Comparison of ENCODE assay signal across 17 cellular contexts in the genomic region with DNA sequence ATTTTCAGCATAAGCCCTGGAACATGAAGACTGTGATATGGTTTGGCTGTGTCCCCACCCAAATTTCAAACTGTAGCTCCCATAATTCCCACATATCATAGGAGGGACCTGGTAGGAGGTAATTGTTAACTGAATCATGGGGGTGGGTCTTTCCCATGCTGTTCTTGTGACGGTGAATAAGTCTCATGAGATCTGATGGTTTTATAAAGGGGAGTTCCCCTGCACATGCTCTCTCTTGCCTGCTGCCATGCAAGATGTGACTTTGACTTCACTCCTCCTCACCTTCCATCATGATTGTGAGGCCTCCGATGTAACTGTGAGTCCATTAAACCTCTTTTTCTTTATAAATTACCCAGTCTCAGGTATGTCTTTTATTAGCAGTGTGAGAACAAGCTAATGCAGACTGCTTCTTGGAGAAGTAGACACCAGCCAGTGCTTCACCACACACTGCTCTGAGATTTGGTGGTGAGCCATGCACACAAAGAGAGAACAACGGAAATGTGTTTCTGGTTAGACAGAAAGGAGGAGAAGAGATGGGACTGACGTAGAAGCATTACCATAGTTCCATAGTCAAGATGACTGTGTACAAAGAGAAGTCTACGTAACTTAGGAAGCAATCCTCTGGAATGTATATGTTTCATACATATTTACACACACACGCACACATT.
DNase-seq lines count a peak whose midpoint lies in the region; ATAC-seq and TF ChIP-seq lines count a peak whose summit lies in the region.
"Had no signal": no experiment of that assay in that cellular context is flagged by ENCODE, and none has a peak within 500 bp of the region (broad histone marks: within the 10 kb centered on the region; RNA-seq: fewer than 3 reads in every experiment).

No MANE protein-coding gene starts in this region.

- peaks cover 22 to 51% of the 10 kb centered on the region in 2 donors for H3K36me3 Mint-ChIP-seq in activated T-cell treated with anti-CD3 and anti-CD28 coated beads, Interleukin-2, amount 50 U/mL, for 72 hours (ENCODE audit: insufficient read depth in 2 of 2)
- H3K36me3 Mint-ChIP-seq in activated B cell treated with CpG ODN at 0.5 μM for 24 hours (ENCODE audit: low read depth) (peaks cover 68% of the 10 kb centered on the region), glutamatergic neuron (ENCODE audit: unreplicated experiment) (peaks cover 17% of the 10 kb centered on the region), progenitor cell of endocrine pancreas (ENCODE audit: insufficient read depth) (peaks cover 13% of the 10 kb centered on the region)
- peaks cover 65% of the 10 kb centered on the region for H3K36me3 Mint-ChIP-seq in stimulated activated naive CD8-positive, alpha-beta T cell treated with anti-CD3 and anti-CD28 coated beads, Interleukin-15, Interleukin-2, amounts not matched to agents 100 ng/mL and 50 ng/mL, for 24 hours (ENCODE audit: low read depth)

- no peaks in the 10 kb centered on the region for H3K27me3 Mint-ChIP-seq in activated T-cell treated with anti-CD3 and anti-CD28 coated beads, Interleukin-2, amount 50 U/mL, for 72 hours (ENCODE audit: low read depth)
- H3K27me3 Mint-ChIP-seq in activated B cell treated with CpG ODN at 0.5 μM for 24 hours (no peaks in the 10 kb centered on the region), glutamatergic neuron (ENCODE audit: unreplicated experiment) (peaks cover 6% of the 10 kb centered on the region), progenitor cell of endocrine pancreas (no peaks in the 10 kb centered on the region)
- no peaks in the 10 kb centered on the region for H3K27me3 Mint-ChIP-seq in stimulated activated naive CD8-positive, alpha-beta T cell treated with anti-CD3 and anti-CD28 coated beads, Interleukin-15, Interleukin-2, amounts not matched to agents 100 ng/mL and 50 ng/mL, for 24 hours

- peak overlapping the region; percentile 20 for H3K27ac Mint-ChIP-seq in activated T-cell treated with anti-CD3 and anti-CD28 coated beads, Interleukin-2, amount 50 U/mL, for 72 hours
- H3K27ac Mint-ChIP-seq in activated B cell treated with CpG ODN at 0.5 μM for 24 hours (peak overlapping the region; percentile 81), glutamatergic neuron (ENCODE audit: unreplicated experiment) (no peak overlapping the region), progenitor cell of endocrine pancreas (no peak overlapping the region)
- peak overlapping the region; percentile 85 for H3K27ac Mint-ChIP-seq in stimulated activated naive CD8-positive, alpha-beta T cell treated with anti-CD3 and anti-CD28 coated beads, Interleukin-15, Interleukin-2, amounts not matched to agents 100 ng/mL and 50 ng/mL, for 24 hours

- peaks cover 4 to 5% of the 10 kb centered on the region in 2 donors for H3K9me3 Mint-ChIP-seq in activated T-cell treated with anti-CD3 and anti-CD28 coated beads, Interleukin-2, amount 50 U/mL, for 72 hours
- H3K9me3 Mint-ChIP-seq in activated B cell treated with CpG ODN at 0.5 μM for 24 hours (peaks cover 6% of the 10 kb centered on the region), glutamatergic neuron (ENCODE audit: unreplicated experiment) (peaks cover 18% of the 10 kb centered on the region), progenitor cell of endocrine pancreas (ENCODE audit: low read depth) (peaks cover 10% of the 10 kb centered on the region)
- H3K9me3 Mint-ChIP-seq in stimulated activated naive CD8-positive, alpha-beta T cell treated with anti-CD3 and anti-CD28 coated beads, Interleukin-15, Interleukin-2, amounts not matched to agents 100 ng/mL and 50 ng/mL, for 24 hours, result peaks cover 7% of the 10 kb centered on the region

- POLR2A ChIA-PET in activated B cell treated with CpG ODN at 0.5 μM for 24 hours (lab: Charles Lee), result interaction anchor here (0.6 to 1.7 kb wide), 6 partner anchors 11 to 258 kb away, joined by 3 to 12 read pairs (median 4); no protein-coding TSS in a partner anchor

- no peak overlapping the region for H3K4me3 Mint-ChIP-seq in activated T-cell treated with anti-CD3 and anti-CD28 coated beads, Interleukin-2, amount 50 U/mL, for 72 hours
- H3K4me3 Mint-ChIP-seq in activated B cell treated with CpG ODN at 0.5 μM for 24 hours, result peak overlapping the region; percentile 26
- H3K4me3 Mint-ChIP-seq in glutamatergic neuron (ENCODE audit: unreplicated experiment), result peak overlapping the region; percentile 11
- H3K4me3 Mint-ChIP-seq in stimulated activated naive CD8-positive, alpha-beta T cell treated with anti-CD3 and anti-CD28 coated beads, Interleukin-15, Interleukin-2, amounts not matched to agents 100 ng/mL and 50 ng/mL, for 24 hours, result peak overlapping the region; percentile 14
- H3K4me3 Mint-ChIP-seq in progenitor cell of endocrine pancreas (ENCODE audit: low read depth), result no peak overlapping the region

- CTCF ChIA-PET in activated B cell treated with CpG ODN at 0.5 μM for 24 hours (lab: Charles Lee), result interaction anchor here (1.3 kb wide), 1 partner anchor 86 kb away, joined by 4 read pairs; no protein-coding TSS in a partner anchor

- TF ChIP-seq CTCF in activated B cell treated with CpG ODN at 0.5 μM for 24 hours (IDR thresholded peaks at IDR 0.05), result no peak
- no peak for TF ChIP-seq CTCF in glutamatergic neuron (IDR thresholded peaks at IDR 0.05; ENCODE audit: partially characterized antibody, unreplicated experiment)
- TF ChIP-seq CTCF in progenitor cell of endocrine pancreas (IDR thresholded peaks at IDR 0.05; ENCODE audit: unreplicated experiment), result no peak

- DNase-seq in activated T-cell treated with anti-CD3 and anti-CD28 coated beads, Interleukin-2, amount 50 U/mL, for 72 hours, result no peak
- no peak for DNase-seq in activated T-cell treated with anti-CD3 and anti-CD28 coated beads, Interleukin-2, amount 50 U/mL, for 48 hours
- DNase-seq in activated B cell treated with CpG ODN at 0.5 μM for 24 hours (no peak), glutamatergic neuron (no peak), progenitor cell of endocrine pancreas (ENCODE audit: low spot score, unreplicated experiment) (no peak), NCI-H1105 (lab: John Stamatoyannopoulos, UW) (no peak)
- DNase-seq: DMS 273 treated with DMSO at 0.1 percent for 48 hours; NCI-H1417 treated with DMSO at 0.1 percent for 48 hours; NCI-H1930; NCI-H2171; NCI-H446; NCI-H69; NK-92 treated with Interleukin-12 subunit alpha and Interleukin-12 subunit beta, amount 100 ng/mL, for 24 hours had no signal

- H3K4me1 Mint-ChIP-seq in activated T-cell treated with anti-CD3 and anti-CD28 coated beads, Interleukin-2, amount 50 U/mL, for 72 hours (ENCODE audit: low read depth), result peaks cover 90% of the 10 kb centered on the region
- H3K4me1 Mint-ChIP-seq in activated B cell treated with CpG ODN at 0.5 μM for 24 hours, result peaks cover 62% of the 10 kb centered on the region
- peaks cover 31% of the 10 kb centered on the region for H3K4me1 Mint-ChIP-seq in glutamatergic neuron (ENCODE audit: low read depth, unreplicated experiment)
- H3K4me1 Mint-ChIP-seq in stimulated activated naive CD8-positive, alpha-beta T cell treated with anti-CD3 and anti-CD28 coated beads, Interleukin-15, Interleukin-2, amounts not matched to agents 100 ng/mL and 50 ng/mL, for 24 hours (ENCODE audit: low read depth), result peaks cover 93% of the 10 kb centered on the region
- peaks cover 11% of the 10 kb centered on the region for H3K4me1 Mint-ChIP-seq in progenitor cell of endocrine pancreas (ENCODE audit: low read depth)

- intact Hi-C loops in activated B cell treated with CpG ODN at 0.5 μM for 24 hours (cut with micrococcal nuclease), result loop anchor here (1.0 kb wide), 1 partner anchor 8 kb away; no protein-coding TSS in a partner anchor

- ATAC-seq in activated T-cell treated with anti-CD3 and anti-CD28 coated beads, Interleukin-2, amount 50 U/mL, for 72 hours (replicated peaks in 1 of 2), result peak; percentile 25 to 54
- ATAC-seq in activated B cell treated with CpG ODN at 0.5 μM for 24 hours (ENCODE audit: low read depth), result peak; percentile 57
- no peak for ATAC-seq in GM18907 (IDR thresholded peaks at IDR 0.05; ENCODE audit: unreplicated experiment)
- ATAC-seq: A549, K562 had no signal

Comparison
In these comparisons a context has a peak if more than half of its experiments do, and no peak if none do; other contexts are left out.
1. H3K27ac Mint-ChIP-seq: peak in activated T-cell treated with anti-CD3 and anti-CD28 coated beads, Interleukin-2, amount 50 U/mL, for 72 hours (single experiment), activated B cell treated with CpG ODN at 0.5 μM for 24 hours (single experiment) and stimulated activated naive CD8-positive, alpha-beta T cell treated with anti-CD3 and anti-CD28 coated beads, Interleukin-15, Interleukin-2, amounts not matched to agents 100 ng/mL and 50 ng/mL, for 24 hours (single experiment); none in glutamatergic neuron (single experiment) and progenitor cell of endocrine pancreas (single experiment).
2. H3K4me3 Mint-ChIP-seq: peak in activated B cell treated with CpG ODN at 0.5 μM for 24 hours (single experiment), glutamatergic neuron (single experiment) and stimulated activated naive CD8-positive, alpha-beta T cell treated with anti-CD3 and anti-CD28 coated beads, Interleukin-15, Interleukin-2, amounts not matched to agents 100 ng/mL and 50 ng/mL, for 24 hours (single experiment); none in activated T-cell treated with anti-CD3 and anti-CD28 coated beads, Interleukin-2, amount 50 U/mL, for 72 hours (0 of 2) and progenitor cell of endocrine pancreas (single experiment).